Comparison of ENCODE assay signal across 1 cellular context in genomic region chr20:4728121-4728520, GRCh38.
TF ChIP-seq lines count a peak whose summit lies in the region.

No MANE protein-coding gene starts in this region.

TF ChIP-seq in K562, 482 proteins besides CTCF, POLR2A, EP300 and RAD21:
- TF ChIP-seq XRCC4 (IDR thresholded peaks at IDR 0.05; ENCODE audit: extremely low read depth, insufficient read depth, insufficient read length) = no peak
- peak; percentile 44 for TF ChIP-seq ATF3 (IDR thresholded peaks at IDR 0.05)
- TF ChIP-seq ATF3 (CRISPR knock-in tag; conservative IDR thresholded peaks at IDR 0.05) = no peak
- no peak for TF ChIP-seq CEBPG (CRISPR knock-in tag; IDR thresholded peaks at IDR 0.05)
- 0 out of 4 replicates have a peak, but pooled peaks of 1 of the 2 experiments have one; percentile 26 for TF ChIP-seq CEBPG (tag; conservative IDR thresholded peaks at IDR 0.05 in 1 of 2, IDR thresholded peaks at IDR 0.05 in 1 of 2)
